ENCODE assay signal across 11 cellular contexts in genomic region chr2:230827774-230828271, GRCh38. TPM values are rescaled to one million over a fixed set of nuclear protein-coding genes. Genes with fewer than 3 reads are reported as not detected.
DNase-seq lines count a peak whose midpoint lies in the region; ATAC-seq, FAIRE-seq and TF ChIP-seq lines count a peak whose summit lies in the region.
"Had no signal": no experiment of that assay in that cellular context is flagged by ENCODE, and none has a peak within 500 bp of the region (broad histone marks: within the 10 kb centered on the region; RNA-seq: fewer than 3 reads in every experiment).

No MANE protein-coding gene starts in this region.

- H3K27me3 ChIP-seq in GM06990 (replicated peaks; ENCODE audit: control insufficient read depth, insufficient read depth, low read length) (no peaks in the 10 kb centered on the region), bronchial epithelial cell (ENCODE audit: control insufficient read depth, insufficient read depth, low read length) (peaks cover 2% of the 10 kb centered on the region)
- H3K27me3 ChIP-seq in CD4-positive, alpha-beta memory T cell (ENCODE audit: insufficient read depth, low read length), result no peaks in the 10 kb centered on the region

- H3K36me3 Mint-ChIP-seq in CD4-positive, alpha-beta memory T cell, result no peaks in the 10 kb centered on the region

- DNase-seq in GM06990 (ENCODE audit: extremely low read depth, insufficient read length), result no peak
- DNase-seq in bronchial epithelial cell (ENCODE audit: low read depth), result no peak
- DNase-seq in posterior vena cava (ENCODE audit: low spot score), result peak; percentile 81
- DNase-seq in GM10248 (ENCODE audit: extremely low spot score), result no peak
- no peak for DNase-seq in GM03348 (ENCODE audit: low spot score)
- no peak for DNase-seq in RCC 7860 (ENCODE audit: low spot score)
- no peak for DNase-seq in CD4-positive, alpha-beta memory T cell
- DNase-seq: activated CD4-positive, alpha-beta T cell treated with anti-CD3 and anti-CD28 coated beads for 4 hours; NCI-H2171; stimulated activated CD4-positive, alpha-beta T cell treated with anti-CD3 and anti-CD28 coated beads, Interleukin-4, amount 100 ng/mL, for 24 hours had no signal

- peak overlapping the region in 3 of 8 donors; percentile 12 to 53 (median 13) for H3K4me3 Mint-ChIP-seq in CD4-positive, alpha-beta memory T cell

- H3K27ac Mint-ChIP-seq in CD4-positive, alpha-beta memory T cell, result no peak overlapping the region

- TF ChIP-seq CTCF in GM06990 (IDR thresholded peaks at IDR 0.05; ENCODE audit: insufficient read depth, low read length, poor library complexity, severe bottlenecking), result no peak
- no peak for TF ChIP-seq CTCF in bronchial epithelial cell (IDR thresholded peaks at IDR 0.05; ENCODE audit: insufficient read depth, low read length, severe bottlenecking)
- no peak for TF ChIP-seq CTCF in GM10248 (IDR thresholded peaks at IDR 0.05; ENCODE audit: control extremely low read depth, extremely low read depth, low read depth, missing control alignments)

- CTCF ChIA-PET in GM10248 (lab: Yijun Ruan, JAX), result interaction anchor here (0.9 to 5.9 kb wide), 4 partner anchors 12 to 225 kb away, joined by 3 to 50 read pairs (median 4); no protein-coding TSS in a partner anchor
- CTCF ChIA-PET in CD4-positive, alpha-beta memory T cell (lab: Charles Lee; ENCODE audit: partially characterized antibody), result interaction anchor here (0.8 to 6.2 kb wide), 4 partner anchors 10 to 160 kb away, joined by 3 to 53 read pairs (median 4); no protein-coding TSS in a partner anchor

- H3K9me3 Mint-ChIP-seq in CD4-positive, alpha-beta memory T cell, result peaks cover 0 to 2% (median 0%) of the 10 kb centered on the region in 8 donors

- peak; percentile 33 for ATAC-seq in HG02759 (IDR thresholded peaks at IDR 0.05; ENCODE audit: unreplicated experiment)

- H3K36me3 ChIP-seq in GM06990 (ENCODE audit: control insufficient read depth, insufficient read depth, low read length) (no peaks in the 10 kb centered on the region), bronchial epithelial cell (ENCODE audit: control insufficient read depth, insufficient read depth, low read length) (no peaks in the 10 kb centered on the region)
- no peaks in the 10 kb centered on the region for H3K36me3 ChIP-seq in CD4-positive, alpha-beta memory T cell (ENCODE audit: insufficient read depth, low read length)

- H3K27ac ChIP-seq in CD4-positive, alpha-beta memory T cell (ENCODE audit: low read depth, low read length), result no peak overlapping the region

- H3K4me1 Mint-ChIP-seq in CD4-positive, alpha-beta memory T cell, result peaks cover 2 to 16% (median 8%) of the 10 kb centered on the region in 4 donors

- no peak for FAIRE-seq in bronchial epithelial cell (lab: Jason Lieb, UNC)
- no peak for FAIRE-seq in RCC 7860 (lab: Jason Lieb, UNC)

- H3K4me3 ChIP-seq in GM06990 (replicated peaks; ENCODE audit: low read depth, low read length) (peak overlapping the region; percentile 48), bronchial epithelial cell (ENCODE audit: low read depth, low read length) (peak overlapping the region; percentile 23)
- H3K4me3 ChIP-seq in CD4-positive, alpha-beta memory T cell (ENCODE audit: low read length in 2 of 2), result no peak overlapping the region

- POLR2A ChIA-PET in GM10248 (lab: Yijun Ruan, JAX), result no interaction called here
- POLR2A ChIA-PET in CD4-positive, alpha-beta memory T cell (lab: Charles Lee; ENCODE audit: partially characterized antibody), result no interaction called here

- intact Hi-C loops in posterior vena cava (cut with DNase I), result loop anchor here (5.0 to 10.0 kb wide), 2 partner anchors 159 to 167 kb away; partner anchors contain the start of gene SPATA3 (in 1 of the 2)
- intact Hi-C loops in CD4-positive, alpha-beta memory T cell (cut with micrococcal nuclease), result no loop called here

- peaks cover 16% of the 10 kb centered on the region for H3K4me1 ChIP-seq in CD4-positive, alpha-beta memory T cell (ENCODE audit: insufficient read depth, low read length)

- H3K27me3 Mint-ChIP-seq in CD4-positive, alpha-beta memory T cell, result peaks cover 28 to 33% of the 10 kb centered on the region in 2 donors

- no peaks in the 10 kb centered on the region for H3K9me3 ChIP-seq in CD4-positive, alpha-beta memory T cell (ENCODE audit: control insufficient read depth in 1 of 2, low read length in 2 of 2)

RNA-seq across cellular contexts. Expression of gene ITM2C, which starts 36.9 kb away (rescaled TPM):
- total RNA-seq in bronchial epithelial cell (14.8 and 20.3 TPM in 2 replicates), posterior vena cava (10 to 100 TPM; 54.7 to 64.9 TPM)
- 10 to 100 TPM; 24.1 to 24.3 TPM for total RNA-seq in CD4-positive, alpha-beta memory T cell
- 10 to 100 TPM; 32.5 to 40.8 TPM for polyA plus RNA-seq in CD4-positive, alpha-beta memory T cell

Comparison
In these comparisons a context has a peak if more than half of its experiments do, and no peak if none do; other contexts are left out.
1. H3K4me3 ChIP-seq: peak in GM06990 (single experiment) and bronchial epithelial cell (single experiment); none in CD4-positive, alpha-beta memory T cell (0 of 2).